13 cellular contexts compared by ENCODE assay signal in genomic region chr21:27759091-27759659, GRCh38.
A peak's percentile ranks its signal among the peaks of the same experiment; 100 is the strongest.
DNase-seq lines count a peak whose midpoint lies in the region; ATAC-seq and TF ChIP-seq lines count a peak whose summit lies in the region.
"Had no signal": no experiment of that assay in that cellular context is flagged by ENCODE, and none has a peak within 500 bp of the region (broad histone marks: within the 10 kb centered on the region; RNA-seq: fewer than 3 reads in every experiment).

No MANE protein-coding gene starts in this region.

- H3K27me3 ChIP-seq in RWPE2 (ENCODE audit: insufficient read depth, poor library complexity, severe bottlenecking) (no peaks in the 10 kb centered on the region), cardiac muscle cell (no peaks in the 10 kb centered on the region)
- H3K27me3 ChIP-seq: SJSA1 had no signal

- no peaks in the 10 kb centered on the region for H3K9me3 ChIP-seq in RWPE2 (ENCODE audit: severe bottlenecking)
- H3K9me3 ChIP-seq in cardiac muscle cell (ENCODE audit: low read depth) = no peaks in the 10 kb centered on the region
- H3K9me3 ChIP-seq: HAP-1, SJSA1 had no signal

- no peak overlapping the region for H3K27ac Mint-ChIP-seq in progenitor cell of endocrine pancreas
- H3K27ac Mint-ChIP-seq: activated T-helper 17 cell treated with anti-CD3 and anti-CD28 coated beads, Interleukin-2, amount 50 U/mL, for 72 hours; stimulated activated effector memory CD8-positive, alpha-beta T cell treated with anti-CD3 and anti-CD28 coated beads, Interleukin-12 subunit alpha, Interleukin-12 subunit beta, amount 100 ng/mL, for 72 hours had no signal

- no peak overlapping the region for H3K4me3 ChIP-seq in GM12865 (ENCODE audit: low read depth, low read length)
- no peak overlapping the region for H3K4me3 ChIP-seq in RWPE2 (ENCODE audit: severe bottlenecking)
- H3K4me3 ChIP-seq in cardiac muscle cell = no peak overlapping the region
- H3K4me3 ChIP-seq: HAP-1, K562, SJSA1 had no signal

- H3K4me1 Mint-ChIP-seq in progenitor cell of endocrine pancreas (ENCODE audit: low read depth) = peaks cover 9% of the 10 kb centered on the region
- H3K4me1 Mint-ChIP-seq: activated T-helper 17 cell treated with anti-CD3 and anti-CD28 coated beads, Interleukin-2, amount 50 U/mL, for 72 hours; stimulated activated effector memory CD8-positive, alpha-beta T cell treated with anti-CD3 and anti-CD28 coated beads, Interleukin-12 subunit alpha, Interleukin-12 subunit beta, amount 100 ng/mL, for 72 hours had no signal

- H3K9me3 Mint-ChIP-seq in progenitor cell of endocrine pancreas (ENCODE audit: low read depth) = peaks cover 4% of the 10 kb centered on the region
- H3K9me3 Mint-ChIP-seq: activated T-helper 17 cell treated with anti-CD3 and anti-CD28 coated beads, Interleukin-2, amount 50 U/mL, for 72 hours had no signal

- DNase-seq in GM12865 (ENCODE audit: low read depth) (peak; percentile 22), RWPE2 (ENCODE audit: low spot score) (no peak), cardiac muscle cell (ENCODE audit: low read depth in 1 of 2, low spot score in 1 of 2) (no peak), progenitor cell of endocrine pancreas (ENCODE audit: low spot score, unreplicated experiment) (no peak), DMS79 (lab: John Stamatoyannopoulos, UW) (no peak), GOT3 (lab: John Stamatoyannopoulos, UW) (no peak)
- DNase-seq in activated T-cell treated with anti-CD3 and anti-CD28 coated beads, Interleukin-2, amount 50 U/mL, for 1 hour = no peak

- no peaks in the 10 kb centered on the region for H3K36me3 Mint-ChIP-seq in progenitor cell of endocrine pancreas (ENCODE audit: insufficient read depth)
- H3K36me3 Mint-ChIP-seq: stimulated activated effector memory CD8-positive, alpha-beta T cell treated with anti-CD3 and anti-CD28 coated beads, Interleukin-12 subunit alpha, Interleukin-12 subunit beta, amount 100 ng/mL, for 72 hours had no signal

- TF ChIP-seq CTCF in GM12865 (IDR thresholded peaks at IDR 0.05; ENCODE audit: insufficient read depth, low read depth, low read length, missing control alignments) = peak; percentile 35
- peak; percentile 12 for TF ChIP-seq CTCF in RWPE2 (IDR thresholded peaks at IDR 0.05; ENCODE audit: poor library complexity, severe bottlenecking)
- TF ChIP-seq CTCF in cardiac muscle cell (IDR thresholded peaks at IDR 0.05; ENCODE audit: low read depth, low read length) = peak; percentile 24
- TF ChIP-seq CTCF in progenitor cell of endocrine pancreas (IDR thresholded peaks at IDR 0.05; ENCODE audit: unreplicated experiment) = peak; percentile 50

- ATAC-seq in RWPE2 (ENCODE audit: low read depth) = no peak
- no peak for ATAC-seq in HG03135 (IDR thresholded peaks at IDR 0.05; ENCODE audit: unreplicated experiment)
- ATAC-seq: activated T-helper 17 cell treated with anti-CD3 and anti-CD28 coated beads, Interleukin-2, amount 50 U/mL, for 72 hours; K562; stimulated activated effector memory CD8-positive, alpha-beta T cell treated with anti-CD3 and anti-CD28 coated beads, Interleukin-12 subunit alpha, Interleukin-12 subunit beta, amount 100 ng/mL, for 72 hours had no signal

- H3K4me3 Mint-ChIP-seq in progenitor cell of endocrine pancreas (ENCODE audit: low read depth) = no peak overlapping the region
- H3K4me3 Mint-ChIP-seq: activated T-helper 17 cell treated with anti-CD3 and anti-CD28 coated beads, Interleukin-2, amount 50 U/mL, for 72 hours; stimulated activated effector memory CD8-positive, alpha-beta T cell treated with anti-CD3 and anti-CD28 coated beads, Interleukin-12 subunit alpha, Interleukin-12 subunit beta, amount 100 ng/mL, for 72 hours had no signal

- H3K27ac ChIP-seq in RWPE2 (ENCODE audit: poor library complexity, severe bottlenecking) (no peak overlapping the region), cardiac muscle cell (no peak overlapping the region)
- H3K27ac ChIP-seq: SJSA1 had no signal

- H3K27me3 Mint-ChIP-seq in progenitor cell of endocrine pancreas = no peaks in the 10 kb centered on the region

- no peaks in the 10 kb centered on the region for H3K36me3 ChIP-seq in RWPE2 (ENCODE audit: low read depth)
- H3K36me3 ChIP-seq in cardiac muscle cell = no peaks in the 10 kb centered on the region
- H3K36me3 ChIP-seq: HAP-1, SJSA1 had no signal

- no peaks in the 10 kb centered on the region for H3K4me1 ChIP-seq in RWPE2 (ENCODE audit: insufficient read depth, poor library complexity, severe bottlenecking)
- H3K4me1 ChIP-seq in cardiac muscle cell (ENCODE audit: low read depth) = peaks cover 18% of the 10 kb centered on the region
- H3K4me1 ChIP-seq: HAP-1, SJSA1 had no signal
